ENCODE assay signal across 8 cellular contexts in the genomic region with DNA sequence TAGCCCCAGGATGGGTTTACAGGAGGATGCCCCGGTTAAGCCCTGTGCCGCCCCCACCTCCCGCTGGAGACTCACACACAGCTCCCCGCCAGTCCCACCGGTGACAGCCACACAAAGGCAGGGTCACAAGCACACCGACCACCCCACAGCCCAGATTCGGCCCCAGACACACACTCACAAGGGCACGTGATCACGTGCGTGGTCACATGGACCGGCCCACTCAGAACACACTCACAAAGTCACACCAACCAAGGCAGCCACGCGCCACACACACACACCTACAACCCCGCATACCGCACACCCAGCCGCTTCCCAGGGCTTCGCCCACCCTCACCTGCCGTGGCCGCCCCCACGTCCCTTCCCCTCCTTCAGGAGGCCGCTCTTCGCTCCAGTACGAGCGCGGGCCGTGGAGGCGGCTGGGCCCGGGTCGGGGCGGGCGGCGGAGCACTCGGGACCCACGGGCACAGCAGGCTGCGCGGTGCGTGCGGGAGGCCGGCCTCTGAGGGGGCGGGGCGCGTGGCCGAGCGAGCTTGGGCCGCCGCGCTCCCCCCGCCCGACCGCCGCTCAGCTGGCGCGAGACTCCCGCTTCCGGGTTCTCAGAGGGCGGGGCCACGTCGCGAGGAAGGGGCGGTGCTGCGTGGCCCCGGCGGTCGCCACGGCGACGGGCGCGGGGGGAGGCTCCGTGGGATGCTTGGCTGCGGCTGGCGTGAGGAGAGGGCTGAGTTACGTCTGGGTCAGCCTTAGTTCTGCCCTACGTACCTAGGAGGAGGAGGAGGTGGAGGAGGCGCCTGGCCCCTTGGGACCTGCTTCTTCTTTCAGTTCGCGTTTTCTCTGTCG. TPM values are rescaled to one million over a fixed set of nuclear protein-coding genes. Genes with fewer than 3 reads are reported as not detected.
DNase-seq lines count a peak whose midpoint lies in the region; ATAC-seq and TF ChIP-seq lines count a peak whose summit lies in the region.

A gene with protein sequence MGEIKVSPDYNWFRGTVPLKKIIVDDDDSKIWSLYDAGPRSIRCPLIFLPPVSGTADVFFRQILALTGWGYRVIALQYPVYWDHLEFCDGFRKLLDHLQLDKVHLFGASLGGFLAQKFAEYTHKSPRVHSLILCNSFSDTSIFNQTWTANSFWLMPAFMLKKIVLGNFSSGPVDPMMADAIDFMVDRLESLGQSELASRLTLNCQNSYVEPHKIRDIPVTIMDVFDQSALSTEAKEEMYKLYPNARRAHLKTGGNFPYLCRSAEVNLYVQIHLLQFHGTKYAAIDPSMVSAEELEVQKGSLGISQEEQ (minus strand): TSS at position 584 of the 837 bp plus-strand sequence. CDS start 6,345 bp downstream, outside the sequence.

- peak in 1 of 6 experiments; percentile 7 for TF ChIP-seq CTCF in Peyer's patch (IDR thresholded peaks at IDR 0.05)
- TF ChIP-seq CTCF in esophagus muscularis mucosa (IDR thresholded peaks at IDR 0.05): peak in 1 of 3 experiments; percentile 11

- WGBS in esophagus muscularis mucosa: 0% methylated on average over 19 of the region's 78 CpGs

- intact Hi-C loops in esophagus muscularis mucosa (cut with DNase I): loop anchor here (5.0 to 10.0 kb wide), 2 partner anchors 38 to 165 kb away; partner anchors contain the start of genes MTFMT and PIF1

- TF ChIP-seq POLR2A in Peyer's patch (IDR thresholded peaks at IDR 0.05) (peak; percentile 40 to 61), esophagus muscularis mucosa (IDR thresholded peaks at IDR 0.05; ENCODE audit: low read depth) (peak; percentile 6)

- DNase-seq in DMS79 treated with DMSO at 0.1 percent for 48 hours (lab: John Stamatoyannopoulos, UW): peak; percentile 59
- peak; percentile 89 to 96 (median 95) for DNase-seq in Peyer's patch
- peak; percentile 94 to 95 for DNase-seq in activated T-cell treated with anti-CD3 and anti-CD28 coated beads, Interleukin-2, amount 50 U/mL, for 48 hours
- peak; percentile 96 for DNase-seq in esophagus muscularis mucosa (ENCODE audit: extremely low spot score)
- DNase-seq in stimulated activated CD8-positive, alpha-beta memory T cell treated with anti-CD3 and anti-CD28 coated beads, Interleukin-7, amount 100 ng/mL, for 24 hours (ENCODE audit: low read depth): peak; percentile 79

- H3K4me1 ChIP-seq in Peyer's patch (peaks cover 0 to 28% (median 0%) of the 10 kb centered on the region in 4 donors), esophagus muscularis mucosa (peaks cover 19 to 52% (median 44%) of the 10 kb centered on the region in 4 donors), muscle layer of duodenum (ENCODE audit: control insufficient read depth in 1 of 2, insufficient read depth in 2 of 2, low read length in 2 of 2) (peaks cover 0 to 16% of the 10 kb centered on the region in 2 donors)

- H3K27me3 ChIP-seq in Peyer's patch (no peaks in the 10 kb centered on the region), esophagus muscularis mucosa (no peaks in the 10 kb centered on the region), muscle layer of duodenum (ENCODE audit: low read depth, low read length) (no peaks in the 10 kb centered on the region)

- peak within 1 kb of the TSS; percentile 70 for H3K27ac ChIP-seq in KOPT-K1 (ENCODE audit: low read depth, low read length, poor library complexity, severe bottlenecking)
- H3K27ac ChIP-seq in Peyer's patch: peak within 1 kb of the TSS; percentile 90 to 95 (median 92)
- peak within 1 kb of the TSS; percentile 91 to 96 (median 96) for H3K27ac ChIP-seq in esophagus muscularis mucosa (replicated peaks in 1 of 4)
- H3K27ac ChIP-seq in muscle layer of duodenum (ENCODE audit: low read length): peak within 1 kb of the TSS; percentile 81

- peaks cover 5% of the 10 kb centered on the region; the same call in 1 of the 2 replicates for H3K36me3 ChIP-seq in KOPT-K1 (ENCODE audit: insufficient read depth, low read length)
- no peaks in the 10 kb centered on the region for H3K36me3 ChIP-seq in Peyer's patch
- H3K36me3 ChIP-seq in esophagus muscularis mucosa: no peaks in the 10 kb centered on the region
- H3K36me3 ChIP-seq in muscle layer of duodenum (ENCODE audit: control insufficient read depth in 1 of 2, insufficient read depth in 2 of 2, low read length in 2 of 2): peaks cover 0 to 3% of the 10 kb centered on the region in 2 donors

- ATAC-seq in GM21825 (IDR thresholded peaks at IDR 0.05; ENCODE audit: unreplicated experiment): peak; percentile 93

- H3K4me3 ChIP-seq in Peyer's patch (peak within 1 kb of the TSS; percentile 88 to 98 (median 92)), esophagus muscularis mucosa (peak within 1 kb of the TSS; percentile 79 to 96 (median 92)), muscle layer of duodenum (ENCODE audit: low read depth in 1 of 2, low read length in 2 of 2) (peak within 1 kb of the TSS; percentile 83 to 85)

- H3K9me3 ChIP-seq in KOPT-K1 (ENCODE audit: insufficient read depth, low read length, poor library complexity, severe bottlenecking) (no peaks in the 10 kb centered on the region), Peyer's patch (no peaks in the 10 kb centered on the region), esophagus muscularis mucosa (no peaks in the 10 kb centered on the region), muscle layer of duodenum (ENCODE audit: control insufficient read depth in 1 of 2, low read length in 2 of 2) (no peaks in the 10 kb centered on the region)

- no peak for TF ChIP-seq EP300 in esophagus muscularis mucosa (IDR thresholded peaks at IDR 0.05)

RNA-seq across cellular contexts. Expression of the gene that starts here (rescaled TPM):
- total RNA-seq in Peyer's patch (10 to 100 TPM; 65.6 to 85.0 (median 70.3) TPM), esophagus muscularis mucosa (10 to 100 TPM; 83.5 to 96.7 (median 90.8) TPM)

Comparison
In these comparisons a context has a peak if more than half of its experiments do, and no peak if none do; other contexts are left out.
1. Peak in every context shown above with its lines: DNase-seq, ATAC-seq, H3K4me3 ChIP-seq and H3K27ac ChIP-seq.